In the genomic region with DNA sequence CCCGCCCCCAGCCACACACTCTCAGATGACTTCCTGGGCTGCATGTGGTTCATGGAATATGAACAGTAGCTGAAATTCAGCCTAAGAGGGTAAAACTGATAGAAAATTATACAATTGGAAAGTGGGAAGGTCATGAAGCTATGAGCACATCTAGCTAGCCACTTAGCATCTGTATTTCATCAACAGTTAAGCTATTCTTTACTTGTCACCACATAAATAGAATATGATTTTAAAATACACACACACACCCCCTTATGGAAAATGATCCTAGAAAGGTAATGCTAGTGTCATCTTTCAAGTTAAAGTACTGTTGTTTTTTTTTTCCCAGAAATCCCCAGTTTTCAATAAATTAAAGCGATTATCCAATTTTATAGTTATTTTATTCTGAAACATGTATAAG, we compare ENCODE assay signal across 21 cellular contexts. TPM values are rescaled to one million over a fixed set of nuclear protein-coding genes. Genes with fewer than 3 reads are reported as not detected.
DNase-seq lines count a peak whose midpoint lies in the region; ATAC-seq and TF ChIP-seq lines count a peak whose summit lies in the region.
"Had no signal": no experiment of that assay in that cellular context is flagged by ENCODE, and none has a peak within 500 bp of the region (broad histone marks: within the 10 kb centered on the region; RNA-seq: fewer than 3 reads in every experiment).

No MANE protein-coding gene starts in this region.

- H3K4me3 Mint-ChIP-seq in HFFc6 = peak overlapping the region; percentile 69
- H3K4me3 Mint-ChIP-seq in chondrocyte (ENCODE audit: unreplicated experiment) = no peak overlapping the region
- H3K4me3 Mint-ChIP-seq in activated naive CD8-positive, alpha-beta T cell treated with anti-CD3 and anti-CD28 coated beads, Interleukin-2, amount 50 U/mL, for 24 hours = no peak overlapping the region
- H3K4me3 Mint-ChIP-seq: activated CD4-positive, alpha-beta T cell treated with anti-CD3 and anti-CD28 coated beads, Interleukin-2, amount 10 ng/mL, durations not matched to agents 24 days and 14 days; activated naive CD8-positive, alpha-beta T cell; activated T-helper 17 cell treated with anti-CD3 and anti-CD28 coated beads, Interleukin-2, amount 50 U/mL, for 72 hours; CD4-positive, CD25-positive, alpha-beta regulatory T cell; stimulated activated effector memory CD8-positive, alpha-beta T cell treated with anti-CD3 and anti-CD28 coated beads, Interleukin-12 subunit alpha, Interleukin-12 subunit beta, amount 100 ng/mL, for 72 hours had no signal

- no peak overlapping the region for H2BK15ac ChIP-seq in mesendoderm (replicated peaks; ENCODE audit: low read depth)

- H2BK5ac ChIP-seq in mesendoderm (ENCODE audit: low read length) = no peak overlapping the region

- peaks cover 36% of the 10 kb centered on the region for H3K79me2 ChIP-seq in mesendoderm (ENCODE audit: control insufficient read depth, insufficient read depth, low read length)

- H3K9ac ChIP-seq in mesendoderm (ENCODE audit: low read length) = no peak overlapping the region

- no peaks in the 10 kb centered on the region for H3K27me3 ChIP-seq in right cardiac atrium (ENCODE audit: control insufficient read depth, insufficient read depth)
- H3K27me3 ChIP-seq in gastrocnemius medialis = no peaks in the 10 kb centered on the region
- no peaks in the 10 kb centered on the region for H3K27me3 ChIP-seq in mesendoderm (ENCODE audit: insufficient read depth, low read length, poor library complexity)
- H3K27me3 ChIP-seq: breast epithelium, dorsolateral prefrontal cortex, neutrophil, testis had no signal

- H3K36me3 Mint-ChIP-seq in HFFc6 (ENCODE audit: low read depth) (peaks cover 18% of the 10 kb centered on the region), chondrocyte (ENCODE audit: low read depth) (peaks cover 1% of the 10 kb centered on the region)
- H3K36me3 Mint-ChIP-seq in activated naive CD8-positive, alpha-beta T cell treated with anti-CD3 and anti-CD28 coated beads, Interleukin-2, amount 50 U/mL, for 24 hours (ENCODE audit: low read depth) = peaks cover 4% of the 10 kb centered on the region
- H3K36me3 Mint-ChIP-seq: stimulated activated effector memory CD8-positive, alpha-beta T cell treated with anti-CD3 and anti-CD28 coated beads, Interleukin-12 subunit alpha, Interleukin-12 subunit beta, amount 100 ng/mL, for 72 hours had no signal

- ATAC-seq in right cardiac atrium = no peak
- ATAC-seq in gastrocnemius medialis = peak; percentile 3 to 10
- ATAC-seq in GM21515 (IDR thresholded peaks at IDR 0.05; ENCODE audit: unreplicated experiment) = no peak
- ATAC-seq in activated naive CD8-positive, alpha-beta T cell treated with anti-CD3 and anti-CD28 coated beads, Interleukin-2, amount 50 U/mL, for 24 hours = no peak

- H3K4me3 ChIP-seq in right cardiac atrium (ENCODE audit: low read length) = no peak overlapping the region
- peak overlapping the region in 3 of 4 donors; percentile 12 to 66 (median 30) for H3K4me3 ChIP-seq in gastrocnemius medialis
- H3K4me3 ChIP-seq in mesendoderm (ENCODE audit: low read length) = no peak overlapping the region
- H3K4me3 ChIP-seq: breast epithelium, testis had no signal

- in situ Hi-C loops in gastrocnemius medialis (cut with MboI; ENCODE audit: low sequenced_read_pairs in 4 of 4) = loop anchor here in 1 of 4 donors (10.0 kb wide), 1 partner anchor 62 kb away; no protein-coding TSS in a partner anchor

- H3K4ac ChIP-seq in mesendoderm (ENCODE audit: low read depth, low read length) = no peak overlapping the region

- no peak for DNase-seq in HFFc6
- no peak for DNase-seq in chondrocyte (ENCODE audit: low spot score)
- no peak for DNase-seq in right cardiac atrium
- no peak for DNase-seq in gastrocnemius medialis
- no peak for DNase-seq in C1 segment of cervical spinal cord (lab: John Stamatoyannopoulos, UW)
- no peak for DNase-seq in mesendoderm
- DNase-seq in activated naive CD8-positive, alpha-beta T cell treated with anti-CD3 and anti-CD28 coated beads, Interleukin-2, amount 50 U/mL, for 24 hours = no peak
- DNase-seq: activated CD4-positive, alpha-beta T cell treated with anti-CD3 and anti-CD28 coated beads, Interleukin-2, amount 10 ng/mL, durations not matched to agents 24 days and 14 days; DMS 273 treated with DMSO at 0.1 percent for 48 hours; dorsolateral prefrontal cortex; NCI-H1436; NCI-H510A treated with DMSO at 0.1 percent for 48 hours; RPMI8226; testis had no signal

- no peak overlapping the region for H2BK120ac ChIP-seq in mesendoderm (ENCODE audit: low read depth, low read length)

- 79% methylated on average over 2 of the region's 2 CpGs for WGBS in right cardiac atrium
- WGBS in mesendoderm (ENCODE audit: extremely low coverage, insufficient coverage, low lambda C conversion rate) = no CpG with 5 or more reads among the region's 2 CpGs

- TF ChIP-seq POLR2A in gastrocnemius medialis (IDR thresholded peaks at IDR 0.05) = no peak

- intact Hi-C loops in right cardiac atrium (cut with DNase I) (no loop called here), gastrocnemius medialis (cut with DNase I; ENCODE audit: low total_unique reads) (loop anchor here (2.0 kb wide), 1 partner anchor 22 kb away; no protein-coding TSS in a partner anchor)

- TF ChIP-seq CTCF in HFFc6 (IDR thresholded peaks at IDR 0.05) (no peak), chondrocyte (IDR thresholded peaks at IDR 0.05) (no peak), gastrocnemius medialis (IDR thresholded peaks at IDR 0.05 in 4 of 5, conservative IDR thresholded peaks at IDR 0.05 in 1 of 5) (no peak)

- peaks cover 75% of the 10 kb centered on the region for H3K4me1 Mint-ChIP-seq in HFFc6 (ENCODE audit: low read depth)
- peaks cover 76% of the 10 kb centered on the region for H3K4me1 Mint-ChIP-seq in chondrocyte (ENCODE audit: low read depth)
- peaks cover 47% of the 10 kb centered on the region for H3K4me1 Mint-ChIP-seq in activated naive CD8-positive, alpha-beta T cell treated with anti-CD3 and anti-CD28 coated beads, Interleukin-2, amount 50 U/mL, for 24 hours

- H4K5ac ChIP-seq in mesendoderm (ENCODE audit: low read length) = no peak overlapping the region

- H3K18ac ChIP-seq in mesendoderm (ENCODE audit: low read length) = no peak overlapping the region

- peak overlapping the region; percentile 59 for H3K27ac ChIP-seq in right cardiac atrium (ENCODE audit: low read length)
- peak overlapping the region; percentile 90 to 96 (median 92) for H3K27ac ChIP-seq in gastrocnemius medialis
- H3K27ac ChIP-seq in mesendoderm (ENCODE audit: low read depth, low read length) = no peak overlapping the region
- H3K27ac ChIP-seq: breast epithelium, neutrophil had no signal

- no peak overlapping the region for H4K8ac ChIP-seq in mesendoderm (ENCODE audit: low read depth, low read length)

- no peak overlapping the region for H3K23ac ChIP-seq in mesendoderm (ENCODE audit: low read length)

- H3K79me1 ChIP-seq in mesendoderm (ENCODE audit: low read length) = peaks cover 26% of the 10 kb centered on the region

- no peak overlapping the region for H3K4me2 ChIP-seq in mesendoderm (ENCODE audit: low read length)

- H3K27me3 Mint-ChIP-seq in HFFc6 (ENCODE audit: insufficient read depth) = no peaks in the 10 kb centered on the region; the same call in 1 of the 2 replicates
- no peaks in the 10 kb centered on the region for H3K27me3 Mint-ChIP-seq in chondrocyte (ENCODE audit: low read depth)
- H3K27me3 Mint-ChIP-seq in activated naive CD8-positive, alpha-beta T cell treated with anti-CD3 and anti-CD28 coated beads, Interleukin-2, amount 50 U/mL, for 24 hours = no peaks in the 10 kb centered on the region
- H3K27me3 Mint-ChIP-seq: activated CD4-positive, alpha-beta T cell treated with anti-CD3 and anti-CD28 coated beads, Interleukin-2, amount 10 ng/mL, durations not matched to agents 24 days and 14 days; activated naive CD8-positive, alpha-beta T cell; activated T-helper 17 cell treated with anti-CD3 and anti-CD28 coated beads, Interleukin-2, amount 50 U/mL, for 72 hours; CD4-positive, CD25-positive, alpha-beta regulatory T cell had no signal

- peak overlapping the region; percentile 87 for H3K27ac Mint-ChIP-seq in HFFc6
- H3K27ac Mint-ChIP-seq in chondrocyte (ENCODE audit: unreplicated experiment) = peak overlapping the region; percentile 86
- H3K27ac Mint-ChIP-seq in activated naive CD8-positive, alpha-beta T cell treated with anti-CD3 and anti-CD28 coated beads, Interleukin-2, amount 50 U/mL, for 24 hours = no peak overlapping the region
- H3K27ac Mint-ChIP-seq: activated CD4-positive, alpha-beta T cell treated with anti-CD3 and anti-CD28 coated beads, Interleukin-2, amount 10 ng/mL, durations not matched to agents 24 days and 14 days; activated naive CD8-positive, alpha-beta T cell; activated T-helper 17 cell treated with anti-CD3 and anti-CD28 coated beads, Interleukin-2, amount 50 U/mL, for 72 hours; CD4-positive, CD25-positive, alpha-beta regulatory T cell; stimulated activated effector memory CD8-positive, alpha-beta T cell treated with anti-CD3 and anti-CD28 coated beads, Interleukin-12 subunit alpha, Interleukin-12 subunit beta, amount 100 ng/mL, for 72 hours had no signal

- peaks cover 0 to 13% of the 10 kb centered on the region in 2 donors for H3K36me3 ChIP-seq in gastrocnemius medialis
- no peaks in the 10 kb centered on the region for H3K36me3 ChIP-seq in mesendoderm (ENCODE audit: control insufficient read depth, insufficient read depth, low read length)
- H3K36me3 ChIP-seq: breast epithelium, neutrophil had no signal

- H3K56ac ChIP-seq in mesendoderm (ENCODE audit: low read length) = no peak overlapping the region

- H2AK5ac ChIP-seq in mesendoderm (ENCODE audit: low read length) = no peak overlapping the region

- H3K4me1 ChIP-seq in right cardiac atrium (ENCODE audit: control insufficient read depth, insufficient read depth, low read length) (peaks cover 10% of the 10 kb centered on the region), gastrocnemius medialis (peaks cover 68 to 85% of the 10 kb centered on the region in 2 donors), mesendoderm (ENCODE audit: control insufficient read depth, low read depth, low read length) (peaks cover 2% of the 10 kb centered on the region)

- H3K9me3 ChIP-seq in right cardiac atrium (ENCODE audit: control insufficient read depth, low read length) (no peaks in the 10 kb centered on the region), gastrocnemius medialis (no peaks in the 10 kb centered on the region)
- H3K9me3 ChIP-seq: breast epithelium, neutrophil, testis had no signal

- no peaks in the 10 kb centered on the region for H3K9me3 Mint-ChIP-seq in HFFc6
- H3K9me3 Mint-ChIP-seq in chondrocyte (ENCODE audit: low read depth) = no peaks in the 10 kb centered on the region
- no peaks in the 10 kb centered on the region for H3K9me3 Mint-ChIP-seq in activated naive CD8-positive, alpha-beta T cell treated with anti-CD3 and anti-CD28 coated beads, Interleukin-2, amount 50 U/mL, for 24 hours
- H3K9me3 Mint-ChIP-seq: activated CD4-positive, alpha-beta T cell treated with anti-CD3 and anti-CD28 coated beads, Interleukin-2, amount 10 ng/mL, durations not matched to agents 24 days and 14 days; activated T-helper 17 cell treated with anti-CD3 and anti-CD28 coated beads, Interleukin-2, amount 50 U/mL, for 72 hours; CD4-positive, CD25-positive, alpha-beta regulatory T cell; stimulated activated effector memory CD8-positive, alpha-beta T cell treated with anti-CD3 and anti-CD28 coated beads, Interleukin-12 subunit alpha, Interleukin-12 subunit beta, amount 100 ng/mL, for 72 hours had no signal

RNA-seq across cellular contexts. Expression of a gene that starts 3.6 kb away (rescaled TPM):
- total RNA-seq in HFFc6 (2021; fragmentation: NEBNext Ultra II Directional; extraction: Animal tissue kit (Norgen Biotek cat#: 25700)) = 100 to 1,000 TPM; 294 to 328 (median 312) TPM
- total RNA-seq in chondrocyte = 376 to 414 TPM (median 401 TPM) in 3 replicates
- total RNA-seq in right cardiac atrium = 100 to 1,000 TPM; 443 to 557 (median 472) TPM
- polyA plus RNA-seq in right cardiac atrium = 267 TPM
- total RNA-seq in gastrocnemius medialis = 100 to 1,000 TPM; 597 to 976 (median 687) TPM
- polyA plus RNA-seq in mesendoderm (2013, experiment 1 of 2) = 132 TPM
- polyA plus RNA-seq in mesendoderm (2013, experiment 2 of 2) = 135 TPM

Comparison
In these comparisons a context has a peak if more than half of its experiments do, and no peak if none do; other contexts are left out.
1. ATAC-seq: peak in gastrocnemius medialis (2 of 2); none in right cardiac atrium (0 of 2), GM21515 (single experiment) and activated naive CD8-positive, alpha-beta T cell treated with anti-CD3 and anti-CD28 coated beads, Interleukin-2, amount 50 U/mL, for 24 hours (single experiment).
2. H3K4me3 ChIP-seq: peak in gastrocnemius medialis (3 of 4); none in right cardiac atrium (single experiment) and mesendoderm (single experiment).